Comparison of ENCODE assay signal across 2 cellular contexts in the genomic region with DNA sequence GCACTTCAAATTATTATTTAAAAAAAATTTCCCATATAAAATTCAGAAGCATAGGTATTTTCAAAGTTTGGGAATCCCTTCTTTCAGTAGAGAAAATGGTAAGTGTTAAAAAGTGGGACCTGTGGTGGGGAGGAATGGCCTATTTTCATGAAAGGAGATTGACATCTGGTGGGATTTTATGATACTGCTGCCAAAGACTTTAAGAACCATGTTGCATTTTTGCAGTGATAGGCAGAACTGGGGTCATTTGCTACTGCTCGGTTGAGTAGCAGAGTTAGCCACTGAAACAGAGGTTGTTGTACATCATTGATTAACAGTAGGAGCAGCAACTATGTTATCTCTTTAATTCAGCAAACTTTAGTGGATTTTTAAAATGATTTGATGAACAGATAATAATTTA.
TF ChIP-seq lines count a peak whose summit lies in the region.

No MANE protein-coding gene starts in this region.

TF ChIP-seq in A549, 52 proteins besides CTCF, POLR2A, EP300 and RAD21:
- no peak for TF ChIP-seq E2F6 (IDR thresholded peaks at IDR 0.05; ENCODE audit: borderline replicate concordance, low read depth)
- no peak for TF ChIP-seq NFE2L2 (conservative IDR thresholded peaks at IDR 0.05; ENCODE audit: low read length)
- TF ChIP-seq JUNB (IDR thresholded peaks at IDR 0.05) = no peak
- no peak for TF ChIP-seq RCOR1 (IDR thresholded peaks at IDR 0.05; ENCODE audit: low read depth, low read length)
- no peak for TF ChIP-seq CBX2 (IDR thresholded peaks at IDR 0.05; ENCODE audit: borderline replicate concordance, low read depth)
- no peak for TF ChIP-seq RNF2 (IDR thresholded peaks at IDR 0.05; ENCODE audit: borderline replicate concordance, low read depth)
- no peak for TF ChIP-seq POLR2AphosphoS2 (conservative IDR thresholded peaks at IDR 0.05; ENCODE audit: low read length)
- no peak for TF ChIP-seq SREBF2 (IDR thresholded peaks at IDR 0.05)
- no peak for TF ChIP-seq GATA3 (IDR thresholded peaks at IDR 0.05; ENCODE audit: borderline replicate concordance)
- no peak for TF ChIP-seq ZFP36 (IDR thresholded peaks at IDR 0.05; ENCODE audit: borderline replicate concordance, partially characterized antibody)
- no peak for TF ChIP-seq EHMT2 (IDR thresholded peaks at IDR 0.05; ENCODE audit: low read depth)
- no peak for TF ChIP-seq KDM5A (IDR thresholded peaks at IDR 0.05)
- TF ChIP-seq SMC3 (IDR thresholded peaks at IDR 0.05) = no peak
- no peak for TF ChIP-seq CHD2 (IDR thresholded peaks at IDR 0.05; ENCODE audit: low read length, partially characterized antibody)
- TF ChIP-seq NPAS2 (CRISPR knock-in tag; IDR thresholded peaks at IDR 0.05; ENCODE audit: borderline replicate concordance) = no peak
- TF ChIP-seq, protein P1, sequence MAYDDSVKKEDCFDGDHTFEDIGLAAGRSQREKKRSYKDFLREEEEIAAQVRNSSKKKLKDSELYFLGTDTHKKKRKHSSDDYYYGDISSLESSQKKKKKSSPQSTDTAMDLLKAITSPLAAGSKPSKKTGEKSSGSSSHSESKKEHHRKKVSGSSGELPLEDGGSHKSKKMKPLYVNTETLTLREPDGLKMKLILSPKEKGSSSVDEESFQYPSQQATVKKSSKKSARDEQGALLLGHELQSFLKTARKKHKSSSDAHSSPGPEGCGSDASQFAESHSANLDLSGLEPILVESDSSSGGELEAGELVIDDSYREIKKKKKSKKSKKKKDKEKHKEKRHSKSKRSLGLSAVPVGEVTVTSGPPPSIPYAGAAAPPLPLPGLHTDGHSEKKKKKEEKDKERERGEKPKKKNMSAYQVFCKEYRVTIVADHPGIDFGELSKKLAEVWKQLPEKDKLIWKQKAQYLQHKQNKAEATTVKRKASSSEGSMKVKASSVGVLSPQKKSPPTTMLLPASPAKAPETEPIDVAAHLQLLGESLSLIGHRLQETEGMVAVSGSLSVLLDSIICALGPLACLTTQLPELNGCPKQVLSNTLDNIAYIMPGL (CRISPR knock-in tag; IDR thresholded peaks at IDR 0.05; ENCODE audit: borderline replicate concordance) = no peak
- TF ChIP-seq RFX5 (IDR thresholded peaks at IDR 0.05) = no peak
- TF ChIP-seq HES2 (IDR thresholded peaks at IDR 0.05) = no peak
- TF ChIP-seq PBX3 (IDR thresholded peaks at IDR 0.05) = no peak
- TF ChIP-seq, protein P2, sequence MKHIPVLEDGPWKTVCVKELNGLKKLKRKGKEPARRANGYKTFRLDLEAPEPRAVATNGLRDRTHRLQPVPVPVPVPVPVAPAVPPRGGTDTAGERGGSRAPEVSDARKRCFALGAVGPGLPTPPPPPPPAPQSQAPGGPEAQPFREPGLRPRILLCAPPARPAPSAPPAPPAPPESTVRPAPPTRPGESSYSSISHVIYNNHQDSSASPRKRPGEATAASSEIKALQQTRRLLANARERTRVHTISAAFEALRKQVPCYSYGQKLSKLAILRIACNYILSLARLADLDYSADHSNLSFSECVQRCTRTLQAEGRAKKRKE (CRISPR knock-in tag; IDR thresholded peaks at IDR 0.05; ENCODE audit: low read depth) = no peak

TF ChIP-seq in HEK293T, 16 proteins besides CTCF, POLR2A, EP300 and RAD21:
- TF ChIP-seq, protein P3, sequence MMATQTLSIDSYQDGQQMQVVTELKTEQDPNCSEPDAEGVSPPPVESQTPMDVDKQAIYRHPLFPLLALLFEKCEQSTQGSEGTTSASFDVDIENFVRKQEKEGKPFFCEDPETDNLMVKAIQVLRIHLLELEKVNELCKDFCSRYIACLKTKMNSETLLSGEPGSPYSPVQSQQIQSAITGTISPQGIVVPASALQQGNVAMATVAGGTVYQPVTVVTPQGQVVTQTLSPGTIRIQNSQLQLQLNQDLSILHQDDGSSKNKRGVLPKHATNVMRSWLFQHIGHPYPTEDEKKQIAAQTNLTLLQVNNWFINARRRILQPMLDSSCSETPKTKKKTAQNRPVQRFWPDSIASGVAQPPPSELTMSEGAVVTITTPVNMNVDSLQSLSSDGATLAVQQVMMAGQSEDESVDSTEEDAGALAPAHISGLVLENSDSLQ (IDR thresholded peaks at IDR 0.05) = 0 out of 2 replicates have a peak, but pooled peaks have one; percentile 3
- TF ChIP-seq CTBP1 (IDR thresholded peaks at IDR 0.05; ENCODE audit: borderline replicate concordance) = no peak
- TF ChIP-seq NFRKB (IDR thresholded peaks at IDR 0.05) = no peak
- no peak for TF ChIP-seq FOXM1 (IDR thresholded peaks at IDR 0.05; ENCODE audit: borderline replicate concordance)
TF ChIP-seq in HEK293T: peak in this region for 1.
